In genomic region chr6:15332441-15332840, GRCh38 we compare ENCODE assay signal across 31 cellular contexts.
DNase-seq lines count a peak whose midpoint lies in the region; ATAC-seq and TF ChIP-seq lines count a peak whose summit lies in the region.
"Had no signal": no experiment of that assay in that cellular context is flagged by ENCODE, and none has a peak within 500 bp of the region (broad histone marks: within the 10 kb centered on the region; RNA-seq: fewer than 3 reads in every experiment).

No MANE protein-coding gene starts in this region.

- H3K79me2 ChIP-seq in fibroblast of lung (ENCODE audit: control insufficient read depth, insufficient read depth, low read length), result peaks cover 11% of the 10 kb centered on the region

- H2AFZ ChIP-seq in fibroblast of lung (ENCODE audit: low read length), result no peak overlapping the region

- H3K4me3 ChIP-seq in fibroblast of lung (replicated peaks in 1 of 4; ENCODE audit: control extremely low read depth in 1 of 4, insufficient read depth in 1 of 4, low read depth in 3 of 4, low read length in 4 of 4), result no peak overlapping the region
- H3K4me3 ChIP-seq in urinary bladder (ENCODE audit: low read depth, low read length), result no peak overlapping the region

- WGBS in urinary bladder, result 68% methylated on average over 2 of the region's 2 CpGs

- H3K9me3 ChIP-seq in fibroblast of lung (ENCODE audit: control insufficient read depth, insufficient read depth, low read depth, low read length), result no peaks in the 10 kb centered on the region

- peaks cover 24% of the 10 kb centered on the region for H3K4me1 ChIP-seq in fibroblast of lung (ENCODE audit: control insufficient read depth, extremely low read depth, insufficient read depth, low read length)
- H3K4me1 ChIP-seq in urinary bladder (ENCODE audit: insufficient read depth), result peaks cover 5% of the 10 kb centered on the region

- H3K27ac Mint-ChIP-seq in activated CD8-positive, alpha-beta T cell treated with anti-CD3 and anti-CD28 coated beads for 36 hours, result peak overlapping the region; percentile 28
- H3K27ac Mint-ChIP-seq in activated CD8-positive, alpha-beta T cell treated with anti-CD3 and anti-CD28 coated beads, Interleukin-2, amount 10 ng/mL, durations not matched to agents 7 days and 5 days, result no peak overlapping the region
- H3K27ac Mint-ChIP-seq in activated CD4-positive, alpha-beta memory T cell treated with anti-CD3 and anti-CD28 coated beads for 36 hours, result no peak overlapping the region
- H3K27ac Mint-ChIP-seq: activated naive CD4-positive, alpha-beta T cell treated with anti-CD3 and anti-CD28 coated beads for 36 hours; CD4-positive, alpha-beta T cell; effector memory CD8-positive, alpha-beta T cell; H9; mesothelial cell of epicardium; T-helper 17 cell; type B pancreatic cell had no signal

- H3K4me1 Mint-ChIP-seq in activated CD8-positive, alpha-beta T cell treated with anti-CD3 and anti-CD28 coated beads for 36 hours (ENCODE audit: low read depth), result peaks cover 82% of the 10 kb centered on the region
- H3K4me1 Mint-ChIP-seq in activated CD8-positive, alpha-beta T cell treated with anti-CD3 and anti-CD28 coated beads, Interleukin-2, amount 10 ng/mL, durations not matched to agents 7 days and 5 days (ENCODE audit: low read depth), result peaks cover 79% of the 10 kb centered on the region
- peaks cover 77% of the 10 kb centered on the region for H3K4me1 Mint-ChIP-seq in activated CD4-positive, alpha-beta memory T cell treated with anti-CD3 and anti-CD28 coated beads for 36 hours (ENCODE audit: low read depth)

- POLR2A ChIA-PET in activated CD8-positive, alpha-beta T cell treated with anti-CD3 and anti-CD28 coated beads for 36 hours (lab: Charles Lee), result interaction anchor here (0.6 to 1.2 kb wide), 3 partner anchors 9 to 1255 kb away, joined by 3 to 8 read pairs (median 3); no protein-coding TSS in a partner anchor
- POLR2A ChIA-PET in activated CD8-positive, alpha-beta T cell treated with anti-CD3 and anti-CD28 coated beads, Interleukin-2, amount 10 ng/mL, durations not matched to agents 7 days and 5 days (lab: Charles Lee), result no interaction called here
- POLR2A ChIA-PET in activated CD4-positive, alpha-beta memory T cell treated with anti-CD3 and anti-CD28 coated beads for 36 hours (lab: Charles Lee), result no interaction called here

- H3K36me3 Mint-ChIP-seq in activated CD8-positive, alpha-beta T cell treated with anti-CD3 and anti-CD28 coated beads for 36 hours (ENCODE audit: low read depth), result peaks cover 5% of the 10 kb centered on the region
- H3K36me3 Mint-ChIP-seq in activated CD8-positive, alpha-beta T cell treated with anti-CD3 and anti-CD28 coated beads, Interleukin-2, amount 10 ng/mL, durations not matched to agents 7 days and 5 days (ENCODE audit: low read depth), result peaks cover 20% of the 10 kb centered on the region
- H3K36me3 Mint-ChIP-seq in activated CD4-positive, alpha-beta memory T cell treated with anti-CD3 and anti-CD28 coated beads for 36 hours, result peaks cover 12% of the 10 kb centered on the region
- H3K36me3 Mint-ChIP-seq: mesothelial cell of epicardium, type B pancreatic cell had no signal

- CTCF ChIA-PET in activated CD8-positive, alpha-beta T cell treated with anti-CD3 and anti-CD28 coated beads for 36 hours (lab: Charles Lee), result interaction anchor here (0.7 to 1.0 kb wide), 3 partner anchors 11 to 89 kb away, joined by 3 read pairs; no protein-coding TSS in a partner anchor
- CTCF ChIA-PET in activated CD8-positive, alpha-beta T cell treated with anti-CD3 and anti-CD28 coated beads, Interleukin-2, amount 10 ng/mL, durations not matched to agents 7 days and 5 days (lab: Charles Lee), result interaction anchor here (1.0 to 1.6 kb wide), 3 partner anchors 10 to 43 kb away, joined by 3 to 4 read pairs (median 4); no protein-coding TSS in a partner anchor
- CTCF ChIA-PET in activated CD4-positive, alpha-beta memory T cell treated with anti-CD3 and anti-CD28 coated beads for 36 hours (lab: Charles Lee), result interaction anchor here (1.2 kb wide), 1 partner anchor 57 kb away, joined by 4 read pairs; no protein-coding TSS in a partner anchor

- ATAC-seq in activated CD8-positive, alpha-beta T cell treated with anti-CD3 and anti-CD28 coated beads for 36 hours, result no peak
- ATAC-seq in activated CD8-positive, alpha-beta T cell treated with anti-CD3 and anti-CD28 coated beads, Interleukin-2, amount 10 ng/mL, durations not matched to agents 7 days and 5 days, result no peak
- ATAC-seq: activated CD4-positive, CD25-positive, alpha-beta regulatory T cell treated with anti-CD3 and anti-CD28 coated beads, Interleukin-2, amount 50 U/mL, for 24 hours; effector memory CD8-positive, alpha-beta T cell; naive thymus-derived CD4-positive, alpha-beta T cell; Right ventricle myocardium inferior; stimulated activated memory B cell treated with anti-CD40 and anti-IgM and Interleukin-4, amounts not matched to agents 10 μg/mL and 1 μg/mL and 100 μg/mL, for 72 hours; T-helper 17 cell had no signal

- H3K27me3 ChIP-seq in fibroblast of lung (ENCODE audit: control insufficient read depth, insufficient read depth, low read length), result no peaks in the 10 kb centered on the region

- no peak overlapping the region for H3K4me3 Mint-ChIP-seq in activated CD8-positive, alpha-beta T cell treated with anti-CD3 and anti-CD28 coated beads for 36 hours
- H3K4me3 Mint-ChIP-seq in activated CD8-positive, alpha-beta T cell treated with anti-CD3 and anti-CD28 coated beads, Interleukin-2, amount 10 ng/mL, durations not matched to agents 7 days and 5 days, result no peak overlapping the region
- H3K4me3 Mint-ChIP-seq in activated CD4-positive, alpha-beta memory T cell treated with anti-CD3 and anti-CD28 coated beads for 36 hours, result no peak overlapping the region
- H3K4me3 Mint-ChIP-seq: activated naive CD4-positive, alpha-beta T cell treated with anti-CD3 and anti-CD28 coated beads for 36 hours; CD4-positive, alpha-beta T cell; effector memory CD8-positive, alpha-beta T cell; H9; mesothelial cell of epicardium; stimulated activated memory B cell treated with anti-CD40 and anti-IgM and Interleukin-4, amounts not matched to agents 10 μg/mL and 1 μg/mL and 100 μg/mL, for 72 hours; T-helper 17 cell; type B pancreatic cell had no signal

- no peak overlapping the region for H3K9ac ChIP-seq in fibroblast of lung (ENCODE audit: insufficient read depth, low read length)

- H3K27ac ChIP-seq in fibroblast of lung (ENCODE audit: insufficient read depth, low read length), result no peak overlapping the region
- peak overlapping the region; percentile 18 for H3K27ac ChIP-seq in urinary bladder (ENCODE audit: low read depth)

- no peaks in the 10 kb centered on the region for H3K27me3 Mint-ChIP-seq in activated CD8-positive, alpha-beta T cell treated with anti-CD3 and anti-CD28 coated beads for 36 hours
- H3K27me3 Mint-ChIP-seq in activated CD8-positive, alpha-beta T cell treated with anti-CD3 and anti-CD28 coated beads, Interleukin-2, amount 10 ng/mL, durations not matched to agents 7 days and 5 days (ENCODE audit: low read depth), result no peaks in the 10 kb centered on the region
- no peaks in the 10 kb centered on the region for H3K27me3 Mint-ChIP-seq in activated CD4-positive, alpha-beta memory T cell treated with anti-CD3 and anti-CD28 coated beads for 36 hours
- H3K27me3 Mint-ChIP-seq: CD4-positive, alpha-beta T cell; effector memory CD8-positive, alpha-beta T cell; naive thymus-derived CD4-positive, alpha-beta T cell; stimulated activated memory B cell treated with anti-CD40 and anti-IgM and Interleukin-4, amounts not matched to agents 10 μg/mL and 1 μg/mL and 100 μg/mL, for 72 hours; T-helper 17 cell; type B pancreatic cell had no signal

- TF ChIP-seq CTCF in activated CD8-positive, alpha-beta T cell treated with anti-CD3 and anti-CD28 coated beads for 36 hours (IDR thresholded peaks at IDR 0.05), result no peak
- TF ChIP-seq CTCF in fibroblast of lung (conservative IDR thresholded peaks at IDR 0.05 in 1 of 2, IDR thresholded peaks at IDR 0.05 in 1 of 2; ENCODE audit: low read depth in 1 of 2, low read length in 2 of 2), result no peak

- no peak for DNase-seq in activated CD8-positive, alpha-beta T cell treated with anti-CD3 and anti-CD28 coated beads for 36 hours
- no peak for DNase-seq in activated CD8-positive, alpha-beta T cell treated with anti-CD3 and anti-CD28 coated beads, Interleukin-2, amount 10 ng/mL, durations not matched to agents 7 days and 5 days
- DNase-seq in NCI-H82 (lab: John Stamatoyannopoulos, UW) (peak; percentile 47), fibroblast of lung (ENCODE audit: low read depth in 2 of 2) (peak; percentile 23 to 92), DMS79 treated with DMSO at 0.1 percent for 48 hours (lab: John Stamatoyannopoulos, UW) (no peak)
- DNase-seq in stimulated activated CD8-positive, alpha-beta memory T cell treated with anti-CD3 and anti-CD28 coated beads, Interleukin-4, amount 100 ng/mL, for 48 hours, result no peak
- DNase-seq in activated CD4-positive, alpha-beta memory T cell treated with anti-CD3 and anti-CD28 coated beads for 36 hours, result no peak
- DNase-seq: activated CD4-positive, alpha-beta T cell treated with anti-CD3 and anti-CD28 coated beads, Interleukin-2, amount 50 U/mL, for 4 hours; activated CD8-positive, alpha-beta memory T cell treated with anti-CD3 and anti-CD28 coated beads, Interleukin-2, amount 50 U/mL, for 4 hours; activated naive CD4-positive, alpha-beta T cell treated with anti-CD3 and anti-CD28 coated beads for 36 hours; AML-193; CD4-positive, alpha-beta T cell; central memory CD4-positive, alpha-beta T cell; effector memory CD8-positive, alpha-beta T cell; EL; H9; KG1; kidney glomerular epithelial cell; naive thymus-derived CD4-positive, alpha-beta T cell; NCI-H146; NCI-H774; stimulated activated CD4-positive, alpha-beta T cell treated with anti-CD3 and anti-CD28 coated beads, Interleukin-15, amount 100 ng/mL, for 24 hours; stimulated activated CD4-positive, alpha-beta T cell treated with anti-CD3 and anti-CD28 coated beads, Interleukin-4, amount 100 ng/mL, for 4 hours; substantia nigra; T-helper 17 cell had no signal

- H4K20me1 ChIP-seq in fibroblast of lung (ENCODE audit: control insufficient read depth, extremely low read depth, insufficient read depth, low read length), result no peaks in the 10 kb centered on the region

- no peaks in the 10 kb centered on the region for H3K36me3 ChIP-seq in fibroblast of lung (ENCODE audit: control insufficient read depth, insufficient read depth, low read length)
- no peaks in the 10 kb centered on the region for H3K36me3 ChIP-seq in urinary bladder (ENCODE audit: insufficient read depth)

- intact Hi-C loops in activated CD8-positive, alpha-beta T cell treated with anti-CD3 and anti-CD28 coated beads for 36 hours (cut with micrococcal nuclease), result no loop called here
- intact Hi-C loops in activated CD4-positive, alpha-beta memory T cell treated with anti-CD3 and anti-CD28 coated beads for 36 hours (cut with micrococcal nuclease), result no loop called here

- no peak overlapping the region for H3K4me2 ChIP-seq in fibroblast of lung (ENCODE audit: extremely low read depth, insufficient read depth, low read length)

- no peaks in the 10 kb centered on the region for H3K9me3 Mint-ChIP-seq in activated CD8-positive, alpha-beta T cell treated with anti-CD3 and anti-CD28 coated beads for 36 hours
- no peaks in the 10 kb centered on the region for H3K9me3 Mint-ChIP-seq in activated CD8-positive, alpha-beta T cell treated with anti-CD3 and anti-CD28 coated beads, Interleukin-2, amount 10 ng/mL, durations not matched to agents 7 days and 5 days (ENCODE audit: insufficient read depth)
- H3K9me3 Mint-ChIP-seq in activated CD4-positive, alpha-beta memory T cell treated with anti-CD3 and anti-CD28 coated beads for 36 hours, result no peaks in the 10 kb centered on the region
- H3K9me3 Mint-ChIP-seq: activated naive CD4-positive, alpha-beta T cell treated with anti-CD3 and anti-CD28 coated beads for 36 hours; CD4-positive, alpha-beta T cell; effector memory CD8-positive, alpha-beta T cell; H9; mesothelial cell of epicardium; naive thymus-derived CD4-positive, alpha-beta T cell; stimulated activated memory B cell treated with anti-CD40 and anti-IgM and Interleukin-4, amounts not matched to agents 10 μg/mL and 1 μg/mL and 100 μg/mL, for 72 hours; type B pancreatic cell had no signal

Comparison
In these comparisons a context has a peak if more than half of its experiments do, and no peak if none do; other contexts are left out.
1. DNase-seq: peak in NCI-H82 (single experiment) and fibroblast of lung (2 of 2); none in activated CD8-positive, alpha-beta T cell treated with anti-CD3 and anti-CD28 coated beads for 36 hours (single experiment), activated CD8-positive, alpha-beta T cell treated with anti-CD3 and anti-CD28 coated beads, Interleukin-2, amount 10 ng/mL, durations not matched to agents 7 days and 5 days (single experiment), DMS79 treated with DMSO at 0.1 percent for 48 hours (single experiment), stimulated activated CD8-positive, alpha-beta memory T cell treated with anti-CD3 and anti-CD28 coated beads, Interleukin-4, amount 100 ng/mL, for 48 hours (single experiment) and activated CD4-positive, alpha-beta memory T cell treated with anti-CD3 and anti-CD28 coated beads for 36 hours (single experiment).